In genomic region chr2:209423562-209424541, GRCh38 we compare ENCODE assay signal across 8 cellular contexts. TPM values are rescaled to one million over a fixed set of nuclear protein-coding genes. Genes with fewer than 3 reads are reported as not detected.
DNase-seq lines count a peak whose midpoint lies in the region; ATAC-seq and TF ChIP-seq lines count a peak whose summit lies in the region.

Gene MAP2 (plus strand): TSS chr2:209424047. CDS start chr2:209653171, 229,124 bp downstream.

- H3K9ac ChIP-seq in ES-I3 (ENCODE audit: low read depth, low read length) (peak within 1 kb of the TSS; percentile 59; the same call in 1 of the 2 replicates), HCT116 (ENCODE audit: low read length) (peak within 1 kb of the TSS; percentile 51)

- DNase-seq in HCT116 (ENCODE audit: low read depth, low spot score) (peak; percentile 66), MG63 (peak; percentile 82), SJSA1 (ENCODE audit: low read depth in 1 of 2, low spot score in 2 of 2) (peak; percentile 70 to 77), germinal center (ENCODE audit: low spot score) (peak; percentile 89), occipital lobe (lab: John Stamatoyannopoulos, UW) (peak; percentile 84), thoracic aorta (ENCODE audit: low spot score) (peak; percentile 23)

- H3K36me3 Mint-ChIP-seq in activated naive CD4-positive, alpha-beta T cell treated with anti-CD3 and anti-CD28 coated beads, Interleukin-2, amount 50 U/mL, for 24 hours: no peaks in the 10 kb centered on the region

- H3K36me3 ChIP-seq in ES-I3 (ENCODE audit: insufficient read depth, low read length): no peaks in the 10 kb centered on the region
- H3K36me3 ChIP-seq in HCT116 (ENCODE audit: control insufficient read depth in 1 of 2, insufficient read depth in 2 of 2, low read length in 2 of 2): no peaks in the 10 kb centered on the region
- H3K36me3 ChIP-seq in MG63: no peaks in the 10 kb centered on the region
- H3K36me3 ChIP-seq in SJSA1: no peaks in the 10 kb centered on the region
- no peaks in the 10 kb centered on the region for H3K36me3 ChIP-seq in thoracic aorta

- ATAC-seq in HCT116 (peak; percentile 95), thoracic aorta (ENCODE audit: insufficient number of reproducible peaks, low FRiP score, low read depth) (peak; percentile 97)

- peak within 1 kb of the TSS; percentile 49 for H3K4me3 Mint-ChIP-seq in activated naive CD4-positive, alpha-beta T cell treated with anti-CD3 and anti-CD28 coated beads, Interleukin-2, amount 50 U/mL, for 24 hours

- peak; percentile 32 for TF ChIP-seq POLR2A in HCT116 (IDR thresholded peaks at IDR 0.05; ENCODE audit: borderline replicate concordance, extremely low read depth, insufficient read depth, insufficient read length)

- H3K79me2 ChIP-seq in HCT116 (ENCODE audit: insufficient read depth, low read length): no peaks in the 10 kb centered on the region

- peaks cover 13% of the 10 kb centered on the region for H3K4me1 Mint-ChIP-seq in activated naive CD4-positive, alpha-beta T cell treated with anti-CD3 and anti-CD28 coated beads, Interleukin-2, amount 50 U/mL, for 24 hours

- H3K4me1 ChIP-seq in ES-I3 (ENCODE audit: insufficient read depth, low read length) (peaks cover 15% of the 10 kb centered on the region; the same call in 1 of the 2 replicates), HCT116 (ENCODE audit: control insufficient read depth in 1 of 2, insufficient read depth in 2 of 2, low read length in 2 of 2) (peaks cover 10 to 26% of the 10 kb centered on the region in 2 experiments; a peak in 3 of 4 replicates), SJSA1 (replicated peaks) (peaks cover 15% of the 10 kb centered on the region), thoracic aorta (ENCODE audit: control insufficient read depth in 1 of 2, low read depth in 2 of 2) (peaks cover 8 to 17% of the 10 kb centered on the region in 2 donors)

- CTCF ChIA-PET in HCT116 (lab: Charles Lee): interaction anchor here (0.5 to 5.2 kb wide), 25 partner anchors 10 to 1032 kb away, joined by 3 to 83 read pairs (median 4); no protein-coding TSS in a partner anchor

- H2AFZ ChIP-seq in HCT116 (ENCODE audit: low read depth, low read length, poor library complexity, severe bottlenecking): peak within 1 kb of the TSS; percentile 96

- no peaks in the 10 kb centered on the region for H4K20me1 ChIP-seq in HCT116 (ENCODE audit: insufficient read depth)

- H3K9me2 ChIP-seq in HCT116 (ENCODE audit: insufficient read depth): no peaks in the 10 kb centered on the region

- H3K27me3 Mint-ChIP-seq in activated naive CD4-positive, alpha-beta T cell treated with anti-CD3 and anti-CD28 coated beads, Interleukin-2, amount 50 U/mL, for 24 hours: peaks cover 34% of the 10 kb centered on the region

- POLR2A ChIA-PET in HCT116 (lab: Charles Lee): interaction anchor here (1.0 kb wide), 2 partner anchors 10 to 40 kb away, joined by 3 to 4 read pairs; no protein-coding TSS in a partner anchor

- H3K27ac ChIP-seq in HCT116 (ENCODE audit: low read depth, low read length) (peak within 1 kb of the TSS; percentile 2; the same call in 1 of the 2 replicates), SJSA1 (no peak within 1 kb of the TSS), thoracic aorta (peak within 1 kb of the TSS; percentile 61 to 68)

- H3K4me3 ChIP-seq in HCT116 (replicated peaks in 1 of 2; ENCODE audit: low read depth in 1 of 2, low read length in 2 of 2): peak within 1 kb of the TSS; percentile 71 to 81
- peak within 1 kb of the TSS; percentile 51 for H3K4me3 ChIP-seq in MG63
- peak within 1 kb of the TSS; percentile 34 for H3K4me3 ChIP-seq in SJSA1
- H3K4me3 ChIP-seq in thoracic aorta: peak within 1 kb of the TSS; percentile 86

- BruUV-seq in HCT116 (replicated peaks; lab: Mats Ljungman, UMichigan): TSS peak; percentile 75

- intact Hi-C loops in HCT116 (cut with micrococcal nuclease): loop anchor here (1.0 to 5.0 kb wide), 4 partner anchors 90 to 1027 kb away; no protein-coding TSS in a partner anchor

- peak; percentile 62 for TF ChIP-seq RAD21 in HCT116 (IDR thresholded peaks at IDR 0.05; ENCODE audit: low read depth)

- no peaks in the 10 kb centered on the region for H3K27me3 ChIP-seq in HCT116 (ENCODE audit: insufficient read depth, low read length)
- H3K27me3 ChIP-seq in MG63: no peaks in the 10 kb centered on the region
- H3K27me3 ChIP-seq in SJSA1 (replicated peaks): peaks cover 5% of the 10 kb centered on the region
- H3K27me3 ChIP-seq in thoracic aorta (replicated peaks; ENCODE audit: insufficient read depth): no peaks in the 10 kb centered on the region

- no peak within 1 kb of the TSS for H3K27ac Mint-ChIP-seq in activated naive CD4-positive, alpha-beta T cell treated with anti-CD3 and anti-CD28 coated beads, Interleukin-2, amount 50 U/mL, for 24 hours

- H3K4me2 ChIP-seq in HCT116 (ENCODE audit: low read length): peak within 1 kb of the TSS; percentile 96

- H3K9me3 Mint-ChIP-seq in activated naive CD4-positive, alpha-beta T cell treated with anti-CD3 and anti-CD28 coated beads, Interleukin-2, amount 50 U/mL, for 24 hours: no peaks in the 10 kb centered on the region

- RAD21 ChIA-PET in HCT116 (lab: Charles Lee; ENCODE audit: low non-redundant PET in 1 of 2, low total read pairs in 2 of 2, uncharacterized antibody in 2 of 2, unreplicated experiment in 2 of 2): interaction anchor here in 1 of 2 experiments (0.6 to 1.4 kb wide), 4 partner anchors 88 to 224 kb away, joined by 3 to 5 read pairs (median 4); no protein-coding TSS in a partner anchor

- peak; percentile 66 to 98 (median 77) for TF ChIP-seq CTCF in HCT116 (IDR thresholded peaks at IDR 0.05 in 2 of 3, conservative IDR thresholded peaks at IDR 0.05 in 1 of 3; ENCODE audit: borderline replicate concordance in 1 of 3, insufficient read depth in 1 of 3, low read depth in 2 of 3, low read length in 2 of 3)
- peak; percentile 84 for TF ChIP-seq CTCF in thoracic aorta (IDR thresholded peaks at IDR 0.05)

- no peaks in the 10 kb centered on the region for H3K9me3 ChIP-seq in ES-I3 (ENCODE audit: control insufficient read depth, insufficient read depth, low read length)
- no peaks in the 10 kb centered on the region for H3K9me3 ChIP-seq in HCT116 (ENCODE audit: control insufficient read depth in 1 of 2, insufficient read depth in 1 of 2, low read depth in 1 of 2, low read length in 2 of 2)
- H3K9me3 ChIP-seq in MG63: no peaks in the 10 kb centered on the region
- no peaks in the 10 kb centered on the region for H3K9me3 ChIP-seq in SJSA1 (replicated peaks)
- H3K9me3 ChIP-seq in thoracic aorta: no peaks in the 10 kb centered on the region

TF ChIP-seq in HCT116, 20 proteins besides CTCF, POLR2A, EP300 and RAD21:
- peak; percentile 30 for TF ChIP-seq ZFX (IDR thresholded peaks at IDR 0.05)
- TF ChIP-seq, protein P1, sequence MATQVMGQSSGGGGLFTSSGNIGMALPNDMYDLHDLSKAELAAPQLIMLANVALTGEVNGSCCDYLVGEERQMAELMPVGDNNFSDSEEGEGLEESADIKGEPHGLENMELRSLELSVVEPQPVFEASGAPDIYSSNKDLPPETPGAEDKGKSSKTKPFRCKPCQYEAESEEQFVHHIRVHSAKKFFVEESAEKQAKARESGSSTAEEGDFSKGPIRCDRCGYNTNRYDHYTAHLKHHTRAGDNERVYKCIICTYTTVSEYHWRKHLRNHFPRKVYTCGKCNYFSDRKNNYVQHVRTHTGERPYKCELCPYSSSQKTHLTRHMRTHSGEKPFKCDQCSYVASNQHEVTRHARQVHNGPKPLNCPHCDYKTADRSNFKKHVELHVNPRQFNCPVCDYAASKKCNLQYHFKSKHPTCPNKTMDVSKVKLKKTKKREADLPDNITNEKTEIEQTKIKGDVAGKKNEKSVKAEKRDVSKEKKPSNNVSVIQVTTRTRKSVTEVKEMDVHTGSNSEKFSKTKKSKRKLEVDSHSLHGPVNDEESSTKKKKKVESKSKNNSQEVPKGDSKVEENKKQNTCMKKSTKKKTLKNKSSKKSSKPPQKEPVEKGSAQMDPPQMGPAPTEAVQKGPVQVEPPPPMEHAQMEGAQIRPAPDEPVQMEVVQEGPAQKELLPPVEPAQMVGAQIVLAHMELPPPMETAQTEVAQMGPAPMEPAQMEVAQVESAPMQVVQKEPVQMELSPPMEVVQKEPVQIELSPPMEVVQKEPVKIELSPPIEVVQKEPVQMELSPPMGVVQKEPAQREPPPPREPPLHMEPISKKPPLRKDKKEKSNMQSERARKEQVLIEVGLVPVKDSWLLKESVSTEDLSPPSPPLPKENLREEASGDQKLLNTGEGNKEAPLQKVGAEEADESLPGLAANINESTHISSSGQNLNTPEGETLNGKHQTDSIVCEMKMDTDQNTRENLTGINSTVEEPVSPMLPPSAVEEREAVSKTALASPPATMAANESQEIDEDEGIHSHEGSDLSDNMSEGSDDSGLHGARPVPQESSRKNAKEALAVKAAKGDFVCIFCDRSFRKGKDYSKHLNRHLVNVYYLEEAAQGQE (IDR thresholded peaks at IDR 0.05; ENCODE audit: low read depth): no peak
- TF ChIP-seq YY1 (IDR thresholded peaks at IDR 0.05; ENCODE audit: extremely low read depth, insufficient replicate concordance, low read depth, low read length): peak; percentile 12
- peak; percentile 88 for TF ChIP-seq POLR2AphosphoS5 (IDR thresholded peaks at IDR 0.05; ENCODE audit: low read depth, low read length)
- TF ChIP-seq CBX3 (IDR thresholded peaks at IDR 0.05; ENCODE audit: low read depth): peak; percentile 51; the same call in 1 of the 2 replicates
- no peak for TF ChIP-seq SP1 (IDR thresholded peaks at IDR 0.05; ENCODE audit: low read depth)
- peak; percentile 70; the same call in 1 of the 2 replicates for TF ChIP-seq EGR1 (IDR thresholded peaks at IDR 0.05; ENCODE audit: low read depth)
- no peak for TF ChIP-seq SRF (IDR thresholded peaks at IDR 0.05; ENCODE audit: low read depth)

RNA-seq across cellular contexts. Expression of gene MAP2, which starts in this region (rescaled TPM):
- total RNA-seq in HCT116 (2021; ENCODE audit: unreplicated experiment) (7.4 TPM), occipital lobe (681 TPM), thoracic aorta (10 to 100 TPM; 51.6 to 68.8 TPM)
- polyA plus RNA-seq in HCT116 (2012): 3.8 and 4.0 TPM in 2 replicates
- 0.43 TPM in 1 of 2 replicates, not detected in the other for total RNA-seq in MG63 (2014; rRNA removed; shearing (Covaris generic); ENCODE audit: low replicate concordance)
- 0.21 and 0.34 TPM in 2 replicates for total RNA-seq in SJSA1 (2014; rRNA removed; shearing (Covaris generic))

Comparison
In these comparisons a context has a peak if more than half of its experiments do, and no peak if none do; other contexts are left out.
1. Peak in DNase-seq and H3K4me3 ChIP-seq in MG63; RNA of the gene not detected or under 1 TPM.
2. Peak in DNase-seq and H3K4me3 ChIP-seq in SJSA1; RNA of the gene not detected or under 1 TPM.
3. DNase-seq: peak in every context shown above with its lines; median percentile 89 in germinal center; 84 in occipital lobe; 82 in MG63; 74 in SJSA1; 66 in HCT116; 23 in thoracic aorta.
4. H3K4me3 ChIP-seq: peak in every context shown above with its lines; median percentile 86 in thoracic aorta; 76 in HCT116; 51 in MG63; 34 in SJSA1.